Comparison of ENCODE assay signal across 11 cellular contexts in the genomic region with DNA sequence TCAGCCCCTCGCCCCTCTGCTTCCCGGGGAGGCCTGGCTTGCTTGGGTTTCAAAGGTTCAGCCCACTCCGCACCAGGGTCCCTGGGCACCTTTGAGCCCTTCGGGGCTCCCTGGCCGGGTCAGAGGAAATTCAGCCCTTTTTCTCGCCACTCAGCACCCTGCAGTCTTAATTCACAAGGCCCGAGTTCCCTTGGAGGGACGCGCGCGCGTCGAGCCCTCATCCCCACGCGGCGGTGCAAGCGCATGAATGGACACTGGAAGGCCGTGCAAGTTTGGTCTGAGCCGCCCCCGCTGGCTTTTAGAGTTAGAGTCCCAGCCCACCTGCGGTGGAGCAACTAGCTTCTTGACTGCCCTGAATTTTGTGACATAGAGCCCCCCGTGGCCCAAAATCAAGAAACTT. TPM values are rescaled to one million over a fixed set of nuclear protein-coding genes. Genes with fewer than 3 reads are reported as not detected.
A peak's percentile ranks its signal among the peaks of the same experiment; 100 is the strongest.
DNase-seq lines count a peak whose midpoint lies in the region; ATAC-seq and TF ChIP-seq lines count a peak whose summit lies in the region.
"Had no signal": no experiment of that assay in that cellular context is flagged by ENCODE, and none has a peak within 500 bp of the region (broad histone marks: within the 10 kb centered on the region; RNA-seq: fewer than 3 reads in every experiment).

No MANE protein-coding gene starts in this region.

- peaks cover 71% of the 10 kb centered on the region for H3K36me3 Mint-ChIP-seq in stimulated activated memory B cell treated with anti-CD40 and anti-IgM and Interleukin-4, amounts not matched to agents 10 μg/mL and 1 μg/mL and 100 μg/mL, for 72 hours
- H3K36me3 Mint-ChIP-seq: natural killer cell had no signal

- H3K27ac ChIP-seq in iPS-18a (ENCODE audit: low read length): no peak overlapping the region
- H3K27ac ChIP-seq in left lung: no peak overlapping the region
- H3K27ac ChIP-seq: colonic mucosa had no signal

- peaks cover 35% of the 10 kb centered on the region for H3K36me3 ChIP-seq in adipocyte (ENCODE audit: control insufficient read depth, insufficient read depth, low read length, severe bottlenecking)
- H3K36me3 ChIP-seq in iPS-18a (ENCODE audit: control insufficient read depth, low read depth, low read length): no peaks in the 10 kb centered on the region
- H3K36me3 ChIP-seq in left lung: no peaks in the 10 kb centered on the region
- H3K36me3 ChIP-seq: colonic mucosa had no signal

- peak overlapping the region; percentile 98 for H3K27ac Mint-ChIP-seq in stimulated activated memory B cell treated with anti-CD40 and anti-IgM and Interleukin-4, amounts not matched to agents 10 μg/mL and 1 μg/mL and 100 μg/mL, for 72 hours
- H3K27ac Mint-ChIP-seq: natural killer cell had no signal

- no peak for ATAC-seq in stimulated activated memory B cell treated with anti-CD40 and anti-IgM and Interleukin-4, amounts not matched to agents 10 μg/mL and 1 μg/mL and 100 μg/mL, for 72 hours
- ATAC-seq in left lung: no peak
- no peak for ATAC-seq in GM18498 (IDR thresholded peaks at IDR 0.05; ENCODE audit: unreplicated experiment)
- ATAC-seq: natural killer cell had no signal

- intact Hi-C loops in left lung (cut with DNase I): no loop called here

- H3K27me3 Mint-ChIP-seq in stimulated activated memory B cell treated with anti-CD40 and anti-IgM and Interleukin-4, amounts not matched to agents 10 μg/mL and 1 μg/mL and 100 μg/mL, for 72 hours: no peaks in the 10 kb centered on the region

- peaks cover 72% of the 10 kb centered on the region for H3K4me1 Mint-ChIP-seq in stimulated activated memory B cell treated with anti-CD40 and anti-IgM and Interleukin-4, amounts not matched to agents 10 μg/mL and 1 μg/mL and 100 μg/mL, for 72 hours

- H3K9me3 ChIP-seq in adipocyte (ENCODE audit: control insufficient read depth, low read length) (no peaks in the 10 kb centered on the region), iPS-18a (ENCODE audit: control insufficient read depth, low read depth, low read length) (no peaks in the 10 kb centered on the region), left lung (no peaks in the 10 kb centered on the region)
- H3K9me3 ChIP-seq: colonic mucosa had no signal

- TF ChIP-seq CTCF in GM12875 (IDR thresholded peaks at IDR 0.05; ENCODE audit: borderline replicate concordance, insufficient read depth, low read depth, low read length) (no peak), left lung (IDR thresholded peaks at IDR 0.05) (no peak), GM13976 (IDR thresholded peaks at IDR 0.05; ENCODE audit: borderline replicate concordance, control extremely low read depth, extremely low read depth, insufficient read depth, missing control alignments) (no peak)

- H3K27me3 ChIP-seq in adipocyte (replicated peaks; ENCODE audit: control insufficient read depth, insufficient read depth, low read length) (no peaks in the 10 kb centered on the region), iPS-18a (ENCODE audit: control insufficient read depth, insufficient read depth, low read length) (peaks cover 92% of the 10 kb centered on the region), left lung (peaks cover 33 to 61% of the 10 kb centered on the region in 2 donors)

- peaks cover 53% of the 10 kb centered on the region for H3K4me1 ChIP-seq in adipocyte (ENCODE audit: control insufficient read depth, insufficient read depth, low read length)
- H3K4me1 ChIP-seq in iPS-18a (ENCODE audit: control insufficient read depth, low read depth, low read length): peaks cover 32% of the 10 kb centered on the region
- peaks cover 6 to 33% of the 10 kb centered on the region in 2 donors for H3K4me1 ChIP-seq in left lung
- H3K4me1 ChIP-seq: colonic mucosa had no signal

- H3K4me3 ChIP-seq in GM12875 (ENCODE audit: low read depth, low read length) (peak overlapping the region; percentile 37), adipocyte (ENCODE audit: low read length) (peak overlapping the region; percentile 100), iPS-18a (ENCODE audit: low read length) (peak overlapping the region; percentile 25), left lung (no peak overlapping the region)
- H3K4me3 ChIP-seq: colonic mucosa had no signal

- DNase-seq in adipocyte (ENCODE audit: low read depth) (no peak), left lung (no peak), GM13976 (ENCODE audit: low spot score) (no peak)
- DNase-seq in stimulated activated CD4-positive, alpha-beta T cell treated with anti-CD3 and anti-CD28 coated beads, Interleukin-2, amount 100 ng/mL, for 24 hours: no peak
- DNase-seq: GOT3, natural killer cell had no signal

- H3K4me3 Mint-ChIP-seq in stimulated activated memory B cell treated with anti-CD40 and anti-IgM and Interleukin-4, amounts not matched to agents 10 μg/mL and 1 μg/mL and 100 μg/mL, for 72 hours: peak overlapping the region; percentile 95
- H3K4me3 Mint-ChIP-seq: natural killer cell had no signal

- in situ Hi-C loops in GM13976 (cut with MboI; ENCODE audit: low sequenced_read_pairs, unreplicated experiment): no loop called here

- H3K9me3 Mint-ChIP-seq in stimulated activated memory B cell treated with anti-CD40 and anti-IgM and Interleukin-4, amounts not matched to agents 10 μg/mL and 1 μg/mL and 100 μg/mL, for 72 hours: no peaks in the 10 kb centered on the region
- H3K9me3 Mint-ChIP-seq: natural killer cell had no signal

- peak overlapping the region; percentile 100 for H3K9ac ChIP-seq in adipocyte (ENCODE audit: low read length)
- H3K9ac ChIP-seq in iPS-18a (ENCODE audit: low read length): no peak overlapping the region

RNA-seq across cellular contexts. Expression of gene EBF1, which starts 4.5 kb away (rescaled TPM):
- 1 to 10 TPM; 6.1 to 9.6 TPM for total RNA-seq in left lung

Comparison
In these comparisons a context has a peak if more than half of its experiments do, and no peak if none do; other contexts are left out.
1. H3K4me3 ChIP-seq: peak in GM12875 (single experiment), adipocyte (single experiment) and iPS-18a (single experiment); none in left lung (0 of 2).